In genomic region chr11:130396965-130397364, GRCh38 we compare ENCODE assay signal across 31 cellular contexts. TPM values are rescaled to one million over a fixed set of nuclear protein-coding genes. Genes with fewer than 3 reads are reported as not detected.
"Had no signal": no experiment of that assay in that cellular context is flagged by ENCODE, and none has a peak within 500 bp of the region (broad histone marks: within the 10 kb centered on the region; RNA-seq: fewer than 3 reads in every experiment).

No MANE protein-coding gene starts in this region.

- H3K4me3 ChIP-seq: dorsolateral prefrontal cortex, esophagus muscularis mucosa, gastroesophageal sphincter, heart right ventricle, testis, tibial artery had no signal

- FAIRE-seq: colon, islet of Langerhans had no signal

- H2AFZ ChIP-seq: parathyroid adenoma had no signal

- ATAC-seq: foreskin keratinocyte; gastroesophageal sphincter; heart right ventricle; naive thymus-derived CD8-positive, alpha-beta T cell; sciatic nerve; stimulated activated effector memory CD8-positive, alpha-beta T cell treated with anti-CD3 and anti-CD28 coated beads, Interleukin-12 subunit alpha, Interleukin-12 subunit beta, amount 100 ng/mL, for 72 hours had no signal

- H3K27ac Mint-ChIP-seq: endodermal cell; nephron progenitor cell; progenitor cell of endocrine pancreas; stimulated activated effector memory CD8-positive, alpha-beta T cell treated with anti-CD3 and anti-CD28 coated beads, Interleukin-12 subunit alpha, Interleukin-12 subunit beta, amount 100 ng/mL, for 72 hours had no signal

- H3K79me2 ChIP-seq: parathyroid adenoma had no signal

- H3K4me3 Mint-ChIP-seq: endodermal cell; naive thymus-derived CD8-positive, alpha-beta T cell; nephron progenitor cell; stimulated activated effector memory CD8-positive, alpha-beta T cell treated with anti-CD3 and anti-CD28 coated beads, Interleukin-12 subunit alpha, Interleukin-12 subunit beta, amount 100 ng/mL, for 72 hours; type B pancreatic cell had no signal

- H3K4me1 ChIP-seq: foreskin keratinocyte, parathyroid adenoma, testis had no signal

- H3K36me3 Mint-ChIP-seq: naive thymus-derived CD8-positive, alpha-beta T cell; stimulated activated effector memory CD8-positive, alpha-beta T cell treated with anti-CD3 and anti-CD28 coated beads, Interleukin-12 subunit alpha, Interleukin-12 subunit beta, amount 100 ng/mL, for 72 hours; type B pancreatic cell had no signal

- H3K36me3 ChIP-seq: esophagus muscularis mucosa, gastroesophageal sphincter, heart right ventricle, tibial artery had no signal

- H3K9me3 ChIP-seq: esophagus muscularis mucosa, gastroesophageal sphincter, heart right ventricle, testis, tibial artery had no signal

- H3K9me3 Mint-ChIP-seq: naive thymus-derived CD8-positive, alpha-beta T cell; stimulated activated effector memory CD8-positive, alpha-beta T cell treated with anti-CD3 and anti-CD28 coated beads, Interleukin-12 subunit alpha, Interleukin-12 subunit beta, amount 100 ng/mL, for 72 hours; type B pancreatic cell had no signal

- H3K27ac ChIP-seq: dorsolateral prefrontal cortex, esophagus muscularis mucosa, foreskin keratinocyte, gastroesophageal sphincter, heart right ventricle, parathyroid adenoma, testis, tibial artery had no signal

- H3K9ac ChIP-seq: parathyroid adenoma had no signal

- DNase-seq: central memory CD4-positive, alpha-beta T cell; dorsolateral prefrontal cortex; effector CD8-positive, alpha-beta T cell; endodermal cell; foreskin keratinocyte; glutamatergic neuron; heart right ventricle; hippocampal formation; mesendoderm; midbrain; naive thymus-derived CD8-positive, alpha-beta T cell; nephron progenitor cell; nucleus accumbens; stimulated activated CD4-positive, alpha-beta T cell treated with anti-CD3 and anti-CD28 coated beads, Interleukin-2, amount 100 ng/mL, for 24 hours; stimulated activated CD4-positive, alpha-beta T cell treated with anti-CD3 and anti-CD28 coated beads, Interleukin-4, amount 100 ng/mL, for 24 hours; stimulated activated naive CD8-positive, alpha-beta T cell treated with anti-CD3 and anti-CD28 coated beads, Interleukin-15, Interleukin-2, amounts not matched to agents 100 U/mL and 50 U/mL, for 24 hours; substantia nigra; testis; tibial artery had no signal

- H3K27me3 ChIP-seq: dorsolateral prefrontal cortex, esophagus muscularis mucosa, gastroesophageal sphincter, heart right ventricle, testis, tibial artery had no signal

RNA-seq across cellular contexts. Expression of gene ADAMTS8, which starts 31.4 kb away (rescaled TPM):
- total RNA-seq: epithelial cell of proximal tubule; foreskin keratinocyte; kidney epithelial cell; lung microvascular endothelial cell; naive thymus-derived CD8-positive, alpha-beta T cell had no signal
- polyA plus RNA-seq: foreskin keratinocyte; naive thymus-derived CD8-positive, alpha-beta T cell had no signal

RNA-seq across cellular contexts. Expression of gene ADAMTS15, which starts 51.5 kb away (rescaled TPM):
- polyA plus RNA-seq: naive thymus-derived CD8-positive, alpha-beta T cell had no signal
